In the genomic region with DNA sequence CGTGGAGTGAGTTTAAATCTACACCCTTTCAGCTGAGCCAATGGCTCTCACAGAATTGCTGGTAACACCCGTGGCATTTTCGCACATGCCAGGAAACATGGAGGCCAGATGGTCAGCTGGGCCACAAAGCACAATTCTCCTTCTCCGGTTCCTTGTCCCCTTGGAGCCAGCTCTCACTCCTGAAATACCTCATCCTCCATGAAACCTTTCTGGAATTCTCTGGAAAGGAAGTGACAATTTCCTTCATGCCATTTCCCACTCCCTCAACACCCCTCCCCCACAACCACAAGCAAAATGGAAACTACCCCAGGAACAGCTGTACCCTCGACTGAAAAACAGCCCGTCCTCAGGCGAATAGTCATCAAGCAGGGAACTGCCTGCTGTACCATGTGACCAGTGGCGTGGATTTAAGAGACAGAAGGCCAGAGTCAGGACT, we compare ENCODE assay signal across 12 cellular contexts. TPM values are rescaled to one million over a fixed set of nuclear protein-coding genes. Genes with fewer than 3 reads are reported as not detected.
DNase-seq lines count a peak whose midpoint lies in the region; ATAC-seq and TF ChIP-seq lines count a peak whose summit lies in the region.
"Had no signal": no experiment of that assay in that cellular context is flagged by ENCODE, and none has a peak within 500 bp of the region (broad histone marks: within the 10 kb centered on the region; RNA-seq: fewer than 3 reads in every experiment).

No MANE protein-coding gene starts in this region.

- H3K9me3 Mint-ChIP-seq in activated T-helper 2 cell treated with anti-CD3 and anti-CD28 coated beads, Interferon-gamma antibody, Interleukin-2, Interleukin-4, amounts not matched to agents 10 μg/mL and 5 μg/mL and 100 μg/mL, durations not matched to agents 14 hours and 24 hours and 36 hours: no peaks in the 10 kb centered on the region
- peaks cover 8% of the 10 kb centered on the region for H3K9me3 Mint-ChIP-seq in mesothelial cell of epicardium

- intact Hi-C loops in activated T-helper 2 cell treated with anti-CD3 and anti-CD28 coated beads, Interferon-gamma antibody, Interleukin-2, Interleukin-4, amounts not matched to agents 10 μg/mL and 5 μg/mL and 100 μg/mL, durations not matched to agents 14 hours and 24 hours and 36 hours (cut with micrococcal nuclease): loop anchor here (2.0 kb wide), 2 partner anchors 79 to 305 kb away; a partner anchor contains a TSS

- ATAC-seq in GM18505 (IDR thresholded peaks at IDR 0.05; ENCODE audit: unreplicated experiment): no peak
- no peak for ATAC-seq in GM19467 (IDR thresholded peaks at IDR 0.05; ENCODE audit: unreplicated experiment)
- no peak for ATAC-seq in HG02884 (IDR thresholded peaks at IDR 0.05; ENCODE audit: unreplicated experiment)
- ATAC-seq: pancreas had no signal

- peak; percentile 46 for TF ChIP-seq POLR2A in GM18505 (IDR thresholded peaks at IDR 0.05; ENCODE audit: borderline replicate concordance, extremely low read depth, insufficient read depth, insufficient read length)

- H3K4me1 Mint-ChIP-seq in activated T-helper 2 cell treated with anti-CD3 and anti-CD28 coated beads, Interferon-gamma antibody, Interleukin-2, Interleukin-4, amounts not matched to agents 10 μg/mL and 5 μg/mL and 100 μg/mL, durations not matched to agents 14 hours and 24 hours and 36 hours (ENCODE audit: low read depth): peaks cover 52% of the 10 kb centered on the region
- H3K4me1 Mint-ChIP-seq in mesothelial cell of epicardium: peaks cover 32% of the 10 kb centered on the region

- peaks cover 18% of the 10 kb centered on the region for H3K36me3 Mint-ChIP-seq in activated T-helper 2 cell treated with anti-CD3 and anti-CD28 coated beads, Interferon-gamma antibody, Interleukin-2, Interleukin-4, amounts not matched to agents 10 μg/mL and 5 μg/mL and 100 μg/mL, durations not matched to agents 14 hours and 24 hours and 36 hours (ENCODE audit: low read depth)
- peaks cover 6% of the 10 kb centered on the region for H3K36me3 Mint-ChIP-seq in mesothelial cell of epicardium

- no peak for TF ChIP-seq CTCF in mesothelial cell of epicardium (IDR thresholded peaks at IDR 0.05; ENCODE audit: unreplicated experiment)

- H3K27me3 Mint-ChIP-seq in activated T-helper 2 cell treated with anti-CD3 and anti-CD28 coated beads, Interferon-gamma antibody, Interleukin-2, Interleukin-4, amounts not matched to agents 10 μg/mL and 5 μg/mL and 100 μg/mL, durations not matched to agents 14 hours and 24 hours and 36 hours (ENCODE audit: low read depth): no peaks in the 10 kb centered on the region
- no peaks in the 10 kb centered on the region for H3K27me3 Mint-ChIP-seq in mesothelial cell of epicardium (ENCODE audit: low read depth)

- DNase-seq in AG20443 (ENCODE audit: low spot score) (peak; percentile 15), mesothelial cell of epicardium (ENCODE audit: low spot score in 2 of 2, unreplicated experiment in 2 of 2) (no peak), NCI-H2081 (lab: John Stamatoyannopoulos, UW) (no peak), hepatic stellate cell (ENCODE audit: low spot score) (no peak)
- DNase-seq in activated T-helper 2 cell treated with anti-CD3 and anti-CD28 coated beads, Interferon-gamma antibody, Interleukin-2, Interleukin-4, amounts not matched to agents 10 μg/mL and 5 μg/mL and 100 μg/mL, durations not matched to agents 14 hours and 24 hours and 36 hours (ENCODE audit: low spot score): no peak
- DNase-seq: aorta; NCI-H2029 treated with DMSO at 0.1 percent for 48 hours; pancreas; stimulated activated CD8-positive, alpha-beta memory T cell treated with anti-CD3 and anti-CD28 coated beads, Interleukin-4, amount 100 ng/mL, for 48 hours had no signal

- H3K27ac Mint-ChIP-seq in activated T-helper 2 cell treated with anti-CD3 and anti-CD28 coated beads, Interferon-gamma antibody, Interleukin-2, Interleukin-4, amounts not matched to agents 10 μg/mL and 5 μg/mL and 100 μg/mL, durations not matched to agents 14 hours and 24 hours and 36 hours: peak overlapping the region; percentile 91
- peak overlapping the region; percentile 43 for H3K27ac Mint-ChIP-seq in mesothelial cell of epicardium

- peak overlapping the region; percentile 80 for H3K4me3 Mint-ChIP-seq in activated T-helper 2 cell treated with anti-CD3 and anti-CD28 coated beads, Interferon-gamma antibody, Interleukin-2, Interleukin-4, amounts not matched to agents 10 μg/mL and 5 μg/mL and 100 μg/mL, durations not matched to agents 14 hours and 24 hours and 36 hours (ENCODE audit: low read depth)
- H3K4me3 Mint-ChIP-seq in mesothelial cell of epicardium: no peak overlapping the region

RNA-seq across cellular contexts. Expression of a gene that starts 24.7 kb away (rescaled TPM):
- 31.8 and 33.6 TPM in 2 replicates for total RNA-seq in activated T-helper 2 cell treated with anti-CD3 and anti-CD28 coated beads, Interferon-gamma antibody, Interleukin-2, Interleukin-4, amounts not matched to agents 10 μg/mL and 5 μg/mL and 100 μg/mL, durations not matched to agents 14 hours and 24 hours and 36 hours
- 21.0 to 22.9 TPM (median 22.2 TPM) in 3 replicates for total RNA-seq in mesothelial cell of epicardium
